27 cellular contexts compared by ENCODE assay signal in genomic region chr12:84329933-84330332, GRCh38.
DNase-seq lines count a peak whose midpoint lies in the region; ATAC-seq and TF ChIP-seq lines count a peak whose summit lies in the region.
"Had no signal": no experiment of that assay in that cellular context is flagged by ENCODE, and none has a peak within 500 bp of the region (broad histone marks: within the 10 kb centered on the region; RNA-seq: fewer than 3 reads in every experiment).

No MANE protein-coding gene starts in this region.

- CTCF ChIA-PET in HEK293T (lab: Yijun Ruan, JAX), result no interaction called here

- POLR2A ChIA-PET in HEK293T (lab: Yijun Ruan, JAX), result no interaction called here

- no peaks in the 10 kb centered on the region for H3K9me3 ChIP-seq in MG63
- H3K9me3 ChIP-seq: ascending aorta; BLaER1 treated with 17β-estradiol and CSF1 and Interleukin-3, amounts not matched to agents 10 nM and 100 nM; Caco-2; right lobe of liver; upper lobe of left lung had no signal

- peak; percentile 19 for DNase-seq in DMS153 (lab: John Stamatoyannopoulos, UW)
- DNase-seq in HEK293T (ENCODE audit: extremely low spot score), result peak; percentile 23
- peak; percentile 89 for DNase-seq in NCI-H69 (lab: John Stamatoyannopoulos, UW)
- DNase-seq in kidney epithelial cell (ENCODE audit: low read depth), result peak; percentile 9
- DNase-seq in MG63, result no peak
- DNase-seq in SW 1271 (lab: John Stamatoyannopoulos, UW), result no peak
- DNase-seq: activated CD4-positive, alpha-beta T cell treated with anti-CD3 and anti-CD28 coated beads, Interleukin-2, amount 10 ng/mL, durations not matched to agents 24 days and 14 days; activated gamma-delta T cell; activated naive CD8-positive, alpha-beta T cell treated with anti-CD3 and anti-CD28 coated beads, Interleukin-2, amount 10 ng/mL, durations not matched to agents 7 days and 5 days; activated T-cell treated with anti-CD3 and anti-CD28 coated beads, Interleukin-2, amount 50 U/mL, for 1 hour; Caco-2; caudate nucleus; cortex of kidney; IMR-90; NCI-H1048; NCI-H2107; OCI-M1; right lobe of liver; stimulated activated naive B cell treated with anti-CD40 and anti-IgM and Interleukin-4, amounts not matched to agents 10 μg/mL and 1 μg/mL and 100 μg/mL, for 72 hours; upper lobe of left lung had no signal

- no peak for TF ChIP-seq CTCF in kidney epithelial cell (IDR thresholded peaks at IDR 0.05; ENCODE audit: insufficient read depth, low read length, poor library complexity, severe bottlenecking)

- H3K27me3 ChIP-seq in kidney epithelial cell (ENCODE audit: control insufficient read depth, insufficient read depth, low read length) (no peaks in the 10 kb centered on the region), MG63 (no peaks in the 10 kb centered on the region)
- H3K27me3 ChIP-seq: ascending aorta; BLaER1 treated with 17β-estradiol and CSF1 and Interleukin-3, amounts not matched to agents 10 nM and 100 nM; foreskin keratinocyte; neural progenitor cell; right lobe of liver; upper lobe of left lung had no signal

- H3K4me3 ChIP-seq in kidney epithelial cell (ENCODE audit: low read depth, low read length), result no peak overlapping the region
- no peak overlapping the region for H3K4me3 ChIP-seq in MG63
- H3K4me3 ChIP-seq: ascending aorta; BLaER1 treated with 17β-estradiol and CSF1 and Interleukin-3, amounts not matched to agents 10 nM and 100 nM; neural progenitor cell; right lobe of liver; upper lobe of left lung had no signal

- H3K36me3 ChIP-seq in kidney epithelial cell (ENCODE audit: control insufficient read depth, insufficient read depth, low read length) (no peaks in the 10 kb centered on the region), MG63 (no peaks in the 10 kb centered on the region)
- H3K36me3 ChIP-seq: ascending aorta; BLaER1 treated with 17β-estradiol and CSF1 and Interleukin-3, amounts not matched to agents 10 nM and 100 nM; neural progenitor cell; right lobe of liver; upper lobe of left lung had no signal

- ATAC-seq in activated CD4-positive, CD25-positive, alpha-beta regulatory T cell treated with anti-CD3 and anti-CD28 coated beads, Interleukin-2, amount 50 U/mL, for 24 hours, result no peak
- ATAC-seq: esophagus mucosa; foreskin keratinocyte; left lobe of liver; right lobe of liver; stimulated activated naive B cell treated with anti-CD40 and anti-IgM and Interleukin-4, amounts not matched to agents 10 μg/mL and 1 μg/mL and 100 μg/mL, for 72 hours had no signal

TF ChIP-seq in HEK293T, 16 proteins besides CTCF, POLR2A, EP300 and RAD21:
- TF ChIP-seq FOXM1 (IDR thresholded peaks at IDR 0.05; ENCODE audit: borderline replicate concordance), result no peak
- TF ChIP-seq CTBP1 (IDR thresholded peaks at IDR 0.05; ENCODE audit: borderline replicate concordance), result no peak
- peak; percentile 26; the same call in 1 of the 2 replicates for TF ChIP-seq PKNOX1 (IDR thresholded peaks at IDR 0.05)
TF ChIP-seq in HEK293T: peak in this region for 1.

Comparison
In these comparisons a context has a peak if more than half of its experiments do, and no peak if none do; other contexts are left out.
1. DNase-seq: peak in DMS153 (single experiment), HEK293T (single experiment), NCI-H69 (single experiment) and kidney epithelial cell (single experiment); none in MG63 (single experiment) and SW 1271 (0 of 2).